In genomic region chr17:82346342-82347300, GRCh38 we compare ENCODE assay signal across 16 cellular contexts. TPM values are rescaled to one million over a fixed set of nuclear protein-coding genes. Genes with fewer than 3 reads are reported as not detected.
DNase-seq lines count a peak whose midpoint lies in the region; ATAC-seq and TF ChIP-seq lines count a peak whose summit lies in the region.
"Had no signal": no experiment of that assay in that cellular context is flagged by ENCODE, and none has a peak within 500 bp of the region (broad histone marks: within the 10 kb centered on the region; RNA-seq: fewer than 3 reads in every experiment).

No MANE protein-coding gene starts in this region.

- H3K9ac ChIP-seq in BLaER1 treated with 17β-estradiol and CSF1 and Interleukin-3, amounts not matched to agents 10 nM and 100 nM: peak overlapping the region in 5 of 11 experiments; percentile 1 to 42 (median 12); a peak in 5 of 22 replicates

- 0 out of 22 replicates have a peak overlapping the region, but pooled peaks of 1 of the 11 experiments have one; percentile 32 for H3K27ac ChIP-seq in BLaER1 treated with 17β-estradiol and CSF1 and Interleukin-3, amounts not matched to agents 10 nM and 100 nM
- H3K27ac ChIP-seq in hepatocyte (peak overlapping the region; percentile 43), GM23338 (ENCODE audit: low read depth) (no peak overlapping the region)

- peak; percentile 51 for DNase-seq in KBM-7
- DNase-seq in hepatocyte (ENCODE audit: low spot score): no peak
- DNase-seq in GM23338 (ENCODE audit: low spot score): no peak
- no peak for DNase-seq in GOT3 (lab: John Stamatoyannopoulos, UW)
- DNase-seq: activated gamma-delta T cell, anterior cingulate cortex, erythroblast, HCEC 1CT, MV-4-11, NCI-H774, T-cell had no signal

- peaks cover 0 to 4% (median 0%) of the 10 kb centered on the region in 11 experiments; a peak in 3 of 22 replicates for H3K9me3 ChIP-seq in BLaER1 treated with 17β-estradiol and CSF1 and Interleukin-3, amounts not matched to agents 10 nM and 100 nM (replicated peaks in 1 of 11)
- no peaks in the 10 kb centered on the region for H3K9me3 ChIP-seq in hepatocyte (ENCODE audit: low read depth)

- H3K4me2 ChIP-seq in BLaER1 treated with 17β-estradiol and CSF1 and Interleukin-3, amounts not matched to agents 10 nM and 100 nM: peak overlapping the region; percentile 55 to 89 (median 77)
- no peak overlapping the region for H3K4me2 ChIP-seq in hepatocyte
- H3K4me2 ChIP-seq in GM23338: no peak overlapping the region

- H3K36me3 Mint-ChIP-seq in GM23338 (ENCODE audit: low read depth): no peaks in the 10 kb centered on the region
- H3K36me3 Mint-ChIP-seq in activated T-helper 17 cell treated with anti-CD3 and anti-CD28 coated beads, Interleukin-2, amount 50 U/mL, for 72 hours (ENCODE audit: low read depth): no peaks in the 10 kb centered on the region
- H3K36me3 Mint-ChIP-seq: T-cell had no signal

- no peaks in the 10 kb centered on the region for H3K36me3 ChIP-seq in BLaER1 treated with 17β-estradiol and CSF1 and Interleukin-3, amounts not matched to agents 10 nM and 100 nM
- H3K36me3 ChIP-seq in hepatocyte (replicated peaks; ENCODE audit: insufficient read depth, low read depth) (no peaks in the 10 kb centered on the region), GM23338 (ENCODE audit: insufficient read depth) (no peaks in the 10 kb centered on the region)

- H3K9me2 ChIP-seq in hepatocyte (replicated peaks; ENCODE audit: insufficient read depth): no peaks in the 10 kb centered on the region
- H3K9me2 ChIP-seq in GM23338 (ENCODE audit: insufficient read depth): no peaks in the 10 kb centered on the region

- H3K27ac Mint-ChIP-seq in GM23338: no peak overlapping the region
- no peak overlapping the region for H3K27ac Mint-ChIP-seq in activated T-helper 17 cell treated with anti-CD3 and anti-CD28 coated beads, Interleukin-2, amount 50 U/mL, for 72 hours
- H3K27ac Mint-ChIP-seq: T-cell had no signal

- TF ChIP-seq CTCF in hepatocyte (IDR thresholded peaks at IDR 0.05; ENCODE audit: poor library complexity) (no peak), GM23338 (conservative IDR thresholded peaks at IDR 0.05; ENCODE audit: low read depth in 2 of 2) (no peak)

- H3K27me3 ChIP-seq in BLaER1 treated with 17β-estradiol and CSF1 and Interleukin-3, amounts not matched to agents 10 nM and 100 nM: peaks cover 0 to 15% (median 0%) of the 10 kb centered on the region in 11 experiments; a peak in 4 of 22 replicates
- H3K27me3 ChIP-seq in hepatocyte (no peaks in the 10 kb centered on the region), GM23338 (ENCODE audit: insufficient read depth) (no peaks in the 10 kb centered on the region)

- H3K79me2 ChIP-seq in hepatocyte (no peaks in the 10 kb centered on the region), GM23338 (replicated peaks; ENCODE audit: insufficient read depth) (no peaks in the 10 kb centered on the region)

- ATAC-seq in GM23338: no peak
- no peak for ATAC-seq in activated T-helper 17 cell treated with anti-CD3 and anti-CD28 coated beads, Interleukin-2, amount 50 U/mL, for 72 hours (replicated peaks)
- ATAC-seq: activated CD4-positive, CD25-positive, alpha-beta regulatory T cell treated with anti-CD3 and anti-CD28 coated beads, Interleukin-2, amount 50 U/mL, for 24 hours had no signal

- no peak overlapping the region for H3K4me3 Mint-ChIP-seq in GM23338
- H3K4me3 Mint-ChIP-seq in activated T-helper 17 cell treated with anti-CD3 and anti-CD28 coated beads, Interleukin-2, amount 50 U/mL, for 72 hours: no peak overlapping the region

- H3K4me1 Mint-ChIP-seq in GM23338: peaks cover 4% of the 10 kb centered on the region; the same call in 1 of the 3 replicates
- H3K4me1 Mint-ChIP-seq in activated T-helper 17 cell treated with anti-CD3 and anti-CD28 coated beads, Interleukin-2, amount 50 U/mL, for 72 hours: peaks cover 5% of the 10 kb centered on the region

- H3K4me3 ChIP-seq in BLaER1 treated with 17β-estradiol and CSF1 and Interleukin-3, amounts not matched to agents 10 nM and 100 nM: peak overlapping the region in 2 of 10 experiments; percentile 34 to 59; a peak in 4 of 20 replicates
- H3K4me3 ChIP-seq in hepatocyte (no peak overlapping the region), GM23338 (no peak overlapping the region)

- H3K27me3 Mint-ChIP-seq in GM23338 (ENCODE audit: insufficient read depth, low read depth, poor library complexity): peaks cover 7% of the 10 kb centered on the region
- H3K27me3 Mint-ChIP-seq in activated T-helper 17 cell treated with anti-CD3 and anti-CD28 coated beads, Interleukin-2, amount 50 U/mL, for 72 hours: peaks cover 12% of the 10 kb centered on the region

- H3F3A ChIP-seq in GM23338 (replicated peaks; ENCODE audit: low read depth): no peaks in the 10 kb centered on the region

- in situ Hi-C loops in KBM-7 (cut with MboI; ENCODE audit: low pct_unique_long_range_greater_than_20kb, low sequenced_read_pairs): no loop called here

- 82% methylated on average over 26 of the region's 28 CpGs for WGBS in hepatocyte (ENCODE audit: low lambda C conversion rate, missing lambda C conversion rate)

- H4K20me1 ChIP-seq in BLaER1 treated with 17β-estradiol and CSF1 and Interleukin-3, amounts not matched to agents 10 nM and 100 nM: peaks cover 0 to 21% (median 11%) of the 10 kb centered on the region in 11 experiments; a peak in 10 of 22 replicates
- no peaks in the 10 kb centered on the region for H4K20me1 ChIP-seq in hepatocyte (ENCODE audit: insufficient read depth, poor library complexity, severe bottlenecking)
- no peaks in the 10 kb centered on the region for H4K20me1 ChIP-seq in GM23338 (replicated peaks; ENCODE audit: insufficient read depth)

- no peak overlapping the region for H2AFZ ChIP-seq in hepatocyte
- no peak overlapping the region for H2AFZ ChIP-seq in GM23338

- H3K4me1 ChIP-seq in BLaER1 treated with 17β-estradiol and CSF1 and Interleukin-3, amounts not matched to agents 10 nM and 100 nM: peaks cover 15 to 62% (median 49%) of the 10 kb centered on the region in 10 experiments
- H3K4me1 ChIP-seq in hepatocyte (ENCODE audit: insufficient read depth) (peaks cover 34% of the 10 kb centered on the region), GM23338 (ENCODE audit: insufficient read depth) (no peaks in the 10 kb centered on the region)

- H3K9me3 Mint-ChIP-seq in GM23338: peaks cover 3% of the 10 kb centered on the region; the same call in 1 of the 3 replicates
- no peaks in the 10 kb centered on the region for H3K9me3 Mint-ChIP-seq in activated T-helper 17 cell treated with anti-CD3 and anti-CD28 coated beads, Interleukin-2, amount 50 U/mL, for 72 hours
- H3K9me3 Mint-ChIP-seq: T-cell had no signal

TF ChIP-seq in GM23338, 12 proteins besides CTCF, POLR2A, EP300 and RAD21 (continues in another document):
- TF ChIP-seq EZH2 (IDR thresholded peaks at IDR 0.05; ENCODE audit: low read depth, unreplicated experiment) (no peak), JUNB (IDR thresholded peaks at IDR 0.05; ENCODE audit: unreplicated experiment) (no peak), NANOG (IDR thresholded peaks at IDR 0.05; ENCODE audit: borderline replicate concordance) (no peak), ZNF114 (CRISPR knock-in tag; IDR thresholded peaks at IDR 0.05) (no peak), EZH2phosphoT487 (IDR thresholded peaks at IDR 0.05; ENCODE audit: unreplicated experiment) (no peak), ZNF331 (CRISPR knock-in tag; IDR thresholded peaks at IDR 0.05; ENCODE audit: low read depth) (no peak)

RNA-seq across cellular contexts. Expression of gene TEX19, which starts 12.4 kb away (rescaled TPM):
- total RNA-seq in hepatocyte: not detected in 2 replicates
- not detected in 2 replicates for polyA plus RNA-seq in hepatocyte
- total RNA-seq in GM23338 (2014; rRNA removed; shearing (Covaris generic)): 0.66 and 1.1 TPM in 2 replicates
- 0.10 and 0.23 TPM in 2 replicates for polyA plus RNA-seq in GM23338 (2016; fragmentation: Nextera tagmentation; extraction: Ambion mirVana)
- under 1 TPM in 1 of 2 donors, not detected in 1; 0.28 TPM for total RNA-seq in activated T-helper 17 cell treated with anti-CD3 and anti-CD28 coated beads, Interleukin-2, amount 50 U/mL, for 72 hours
- total RNA-seq: lung microvascular endothelial cell, T-cell had no signal
- polyA plus RNA-seq: neural cell had no signal

RNA-seq across cellular contexts. Expression of gene SECTM1, which starts 13.1 kb away (rescaled TPM):
- 9.3 and 9.7 TPM in 2 replicates for total RNA-seq in hepatocyte
- polyA plus RNA-seq in hepatocyte (9.9 and 15.0 TPM in 2 replicates), GM23338 (2016; fragmentation: Nextera tagmentation; extraction: Ambion mirVana) (0.21 TPM in 1 of 2 replicates, not detected in the other)
- 0.16 and 1.3 TPM in 2 replicates for total RNA-seq in GM23338 (2014; rRNA removed; shearing (Covaris generic))
- total RNA-seq in activated T-helper 17 cell treated with anti-CD3 and anti-CD28 coated beads, Interleukin-2, amount 50 U/mL, for 72 hours: 10 to 100 TPM; 16.4 to 22.3 TPM
- polyA plus RNA-seq: neural cell had no signal

RNA-seq across cellular contexts. Expression of gene UTS2R, which starts 24.9 kb away (rescaled TPM):
- 0.10 TPM in 1 of 2 replicates, not detected in the other for total RNA-seq in hepatocyte
- polyA plus RNA-seq in hepatocyte (not detected in 2 replicates), GM23338 (2016; fragmentation: Nextera tagmentation; extraction: Ambion mirVana) (not detected in 2 replicates)
- total RNA-seq in GM23338 (2014; rRNA removed; shearing (Covaris generic)): 0.49 and 0.82 TPM in 2 replicates
- total RNA-seq in activated T-helper 17 cell treated with anti-CD3 and anti-CD28 coated beads, Interleukin-2, amount 50 U/mL, for 72 hours: under 1 TPM in 1 of 2 donors, not detected in 1; 0.45 TPM
- total RNA-seq: lung microvascular endothelial cell, T-cell had no signal
- polyA plus RNA-seq: neural cell had no signal

RNA-seq across cellular contexts. Expression of gene CD7, which starts 29.2 kb away (rescaled TPM):
- total RNA-seq in hepatocyte: 0.64 and 1.8 TPM in 2 replicates
- polyA plus RNA-seq in hepatocyte (7.0 and 7.8 TPM in 2 replicates), GM23338 (2016; fragmentation: Nextera tagmentation; extraction: Ambion mirVana) (0.44 TPM in 1 of 2 replicates, not detected in the other)
- total RNA-seq in GM23338 (2014; rRNA removed; shearing (Covaris generic)): 0.42 and 0.58 TPM in 2 replicates
- total RNA-seq in activated T-helper 17 cell treated with anti-CD3 and anti-CD28 coated beads, Interleukin-2, amount 50 U/mL, for 72 hours: 100 to 1,000 TPM; 193 to 378 TPM
- polyA plus RNA-seq: neural cell had no signal

Comparison
In these comparisons a context has a peak if more than half of its experiments do, and no peak if none do; other contexts are left out.
1. H3K4me2 ChIP-seq: peak in BLaER1 treated with 17β-estradiol and CSF1 and Interleukin-3, amounts not matched to agents 10 nM and 100 nM (11 of 11); none in hepatocyte (single experiment) and GM23338 (single experiment).